23 cellular contexts compared by ENCODE assay signal in genomic region chr5:158748535-158748934, GRCh38.
"Had no signal": no experiment of that assay in that cellular context is flagged by ENCODE, and none has a peak within 500 bp of the region (broad histone marks: within the 10 kb centered on the region; RNA-seq: fewer than 3 reads in every experiment).

No MANE protein-coding gene starts in this region.

- H3K4me3 ChIP-seq: breast epithelium, SJCRH30 had no signal

- H3K27ac ChIP-seq: breast epithelium, KMS-11, SJCRH30 had no signal

- ATAC-seq: activated CD8-positive, alpha-beta T cell treated with anti-CD3 and anti-CD28 coated beads, Interleukin-2, amount 10 ng/mL, durations not matched to agents 7 days and 5 days; Panc1; SK-N-SH treated with all-trans-retinoic acid at 6 μM for 48 hours had no signal

- H3K27me3 ChIP-seq: breast epithelium, SJCRH30 had no signal

- H3K4me2 ChIP-seq: KMS-11 had no signal

- H3K4me1 ChIP-seq: breast epithelium had no signal

- H3K36me3 ChIP-seq: breast epithelium, SJCRH30 had no signal

- H3K9ac ChIP-seq: KMS-11 had no signal

- H3K9me3 ChIP-seq: breast epithelium, SJCRH30 had no signal

- DNase-seq: activated CD4-positive, alpha-beta T cell treated with anti-CD3 and anti-CD28 coated beads for 48 hours; activated CD4-positive, alpha-beta T cell treated with anti-CD3 and anti-CD28 coated beads, Interleukin-2, amount 50 U/mL, for 4 hours; activated CD4-positive, CD25-positive, alpha-beta regulatory T cell treated with anti-CD3 and anti-CD28 coated beads, Interleukin-2, amount 50 U/mL, for 72 hours; activated CD8-positive, alpha-beta memory T cell treated with anti-CD3 and anti-CD28 coated beads, Interleukin-2, amount 50 U/mL, for 48 hours; activated CD8-positive, alpha-beta T cell treated with anti-CD3 and anti-CD28 coated beads, Interleukin-2, amount 10 ng/mL, durations not matched to agents 7 days and 5 days; activated T-cell treated with anti-CD3 and anti-CD28 coated beads, Interleukin-2, amount 50 U/mL, for 1 hour; aorta; NCI-H1092; NCI-H1417; NCI-H1930; NCI-H2107; NCI-H2171 treated with DMSO at 0.1 percent for 48 hours; NCI-H226; NCI-H526; NCI-H82; OCI-M1; Right ventricle myocardium superior; RPMI8226; SJCRH30 had no signal
